Comparison of ENCODE assay signal across 33 cellular contexts in genomic region chr4:107366016-107366415, GRCh38.
"Had no signal": no experiment of that assay in that cellular context is flagged by ENCODE, and none has a peak within 500 bp of the region (broad histone marks: within the 10 kb centered on the region; RNA-seq: fewer than 3 reads in every experiment).

No MANE protein-coding gene starts in this region.

- H3K4me3 ChIP-seq: ascending aorta, cardiac muscle cell, K562, SJCRH30, SK-N-MC had no signal

- H3K9me3 Mint-ChIP-seq: activated B cell treated with CpG ODN at 0.5 μM for 24 hours; activated CD4-positive, alpha-beta memory T cell treated with anti-CD3 and anti-CD28 coated beads, Interleukin-2, amount 10 ng/mL, durations not matched to agents 7 days and 5 days; activated naive CD4-positive, alpha-beta T cell treated with anti-CD3 and anti-CD28 coated beads, Interleukin-2, amount 50 U/mL, for 24 hours; activated naive CD8-positive, alpha-beta T cell treated with anti-CD3 and anti-CD28 coated beads, Interleukin-2, amount 10 ng/mL, durations not matched to agents 7 days and 5 days; activated T-helper 17 cell treated with anti-CD3 and anti-CD28 coated beads, Interleukin-2, amount 50 U/mL, for 72 hours had no signal

- H3K36me3 ChIP-seq: ascending aorta, cardiac muscle cell, SJCRH30 had no signal

- H3K27me3 ChIP-seq: ascending aorta, cardiac muscle cell, SJCRH30 had no signal

- H3K4me3 Mint-ChIP-seq: activated B cell treated with CpG ODN at 0.5 μM for 24 hours; activated CD4-positive, alpha-beta memory T cell treated with anti-CD3 and anti-CD28 coated beads, Interleukin-2, amount 10 ng/mL, durations not matched to agents 7 days and 5 days; activated CD8-positive, alpha-beta memory T cell treated with anti-CD3 and anti-CD28 coated beads, Interleukin-2, amount 10 ng/mL, durations not matched to agents 7 days and 5 days; activated naive CD4-positive, alpha-beta T cell treated with anti-CD3 and anti-CD28 coated beads, Interleukin-2, amount 50 U/mL, for 24 hours; activated naive CD8-positive, alpha-beta T cell treated with anti-CD3 and anti-CD28 coated beads, Interleukin-2, amount 10 ng/mL, durations not matched to agents 7 days and 5 days; activated T-cell treated with anti-CD3 and anti-CD28 coated beads, Interleukin-2, amount 50 U/mL, for 72 hours; activated T-helper 17 cell treated with anti-CD3 and anti-CD28 coated beads, Interleukin-2, amount 50 U/mL, for 72 hours; central memory CD8-positive, alpha-beta T cell had no signal

- H3K36me3 Mint-ChIP-seq: activated CD8-positive, alpha-beta memory T cell treated with anti-CD3 and anti-CD28 coated beads, Interleukin-2, amount 10 ng/mL, durations not matched to agents 7 days and 5 days; activated naive CD4-positive, alpha-beta T cell treated with anti-CD3 and anti-CD28 coated beads, Interleukin-2, amount 50 U/mL, for 24 hours; activated naive CD8-positive, alpha-beta T cell treated with anti-CD3 and anti-CD28 coated beads, Interleukin-2, amount 10 ng/mL, durations not matched to agents 7 days and 5 days had no signal

- H3K4me1 ChIP-seq: ascending aorta had no signal

- DNase-seq: activated B cell treated with CpG ODN at 0.5 μM for 24 hours; activated CD4-positive, alpha-beta memory T cell treated with anti-CD3 and anti-CD28 coated beads, Interleukin-2, amount 10 ng/mL, durations not matched to agents 7 days and 5 days; activated CD4-positive, alpha-beta T cell treated with anti-CD3 and anti-CD28 coated beads for 4 hours; activated CD4-positive, alpha-beta T cell treated with anti-CD3 and anti-CD28 coated beads, Interleukin-2, amount 50 U/mL, for 1 hour; activated CD4-positive, CD25-positive, alpha-beta regulatory T cell treated with anti-CD3 and anti-CD28 coated beads, Interleukin-2, amount 50 U/mL, for 72 hours; activated CD8-positive, alpha-beta memory T cell treated with anti-CD3 and anti-CD28 coated beads for 24 hours; activated CD8-positive, alpha-beta memory T cell treated with anti-CD3 and anti-CD28 coated beads, Interleukin-2, amount 10 ng/mL, durations not matched to agents 7 days and 5 days; activated effector memory CD4-positive, alpha-beta T cell treated with anti-CD3 and anti-CD28 coated beads, Interleukin-2, amount 50 U/mL, for 16 hours; activated naive CD4-positive, alpha-beta T cell; activated naive CD8-positive, alpha-beta T cell treated with anti-CD3 and anti-CD28 coated beads, Interleukin-2, amount 10 ng/mL, durations not matched to agents 7 days and 5 days; activated T-cell treated with anti-CD3 and anti-CD28 coated beads, Interleukin-2, amount 50 U/mL, for 1 hour; activated T-cell treated with anti-CD3 and anti-CD28 coated beads, Interleukin-2, amount 50 U/mL, for 72 hours; amygdala; Karpas-422; NCI-H1048; NCI-H1436 treated with DMSO at 0.1 percent for 48 hours; NCI-H1694 treated with DMSO at 0.1 percent for 48 hours; NCI-H2029; NCI-H2171; NCI-H510A; NCI-H748 treated with DMSO at 0.1 percent for 48 hours; OCI-M1; SHP77; SJCRH30; T1000 had no signal

- H3K4me1 Mint-ChIP-seq: activated B cell treated with CpG ODN at 0.5 μM for 24 hours; activated CD4-positive, alpha-beta memory T cell treated with anti-CD3 and anti-CD28 coated beads, Interleukin-2, amount 10 ng/mL, durations not matched to agents 7 days and 5 days; activated CD8-positive, alpha-beta memory T cell treated with anti-CD3 and anti-CD28 coated beads, Interleukin-2, amount 10 ng/mL, durations not matched to agents 7 days and 5 days; activated naive CD4-positive, alpha-beta T cell treated with anti-CD3 and anti-CD28 coated beads, Interleukin-2, amount 50 U/mL, for 24 hours; activated naive CD8-positive, alpha-beta T cell treated with anti-CD3 and anti-CD28 coated beads, Interleukin-2, amount 10 ng/mL, durations not matched to agents 7 days and 5 days; activated T-helper 17 cell treated with anti-CD3 and anti-CD28 coated beads, Interleukin-2, amount 50 U/mL, for 72 hours; central memory CD8-positive, alpha-beta T cell had no signal

- H3K27ac ChIP-seq: ascending aorta, cardiac muscle cell, SJCRH30, SK-N-MC had no signal

- ATAC-seq: activated CD8-positive, alpha-beta memory T cell treated with anti-CD3 and anti-CD28 coated beads, Interleukin-2, amount 10 ng/mL, durations not matched to agents 7 days and 5 days; activated T-cell treated with anti-CD3 and anti-CD28 coated beads, Interleukin-2, amount 50 U/mL, for 72 hours; activated T-helper 17 cell treated with anti-CD3 and anti-CD28 coated beads, Interleukin-2, amount 50 U/mL, for 72 hours; K562 had no signal

- FAIRE-seq: K562, TTC549 had no signal

- H3K27ac Mint-ChIP-seq: activated B cell treated with CpG ODN at 0.5 μM for 24 hours; activated CD4-positive, alpha-beta memory T cell treated with anti-CD3 and anti-CD28 coated beads, Interleukin-2, amount 10 ng/mL, durations not matched to agents 7 days and 5 days; activated CD8-positive, alpha-beta memory T cell treated with anti-CD3 and anti-CD28 coated beads, Interleukin-2, amount 10 ng/mL, durations not matched to agents 7 days and 5 days; activated naive CD4-positive, alpha-beta T cell treated with anti-CD3 and anti-CD28 coated beads, Interleukin-2, amount 50 U/mL, for 24 hours; activated naive CD8-positive, alpha-beta T cell treated with anti-CD3 and anti-CD28 coated beads, Interleukin-2, amount 10 ng/mL, durations not matched to agents 7 days and 5 days; activated T-cell treated with anti-CD3 and anti-CD28 coated beads, Interleukin-2, amount 50 U/mL, for 72 hours; activated T-helper 17 cell treated with anti-CD3 and anti-CD28 coated beads, Interleukin-2, amount 50 U/mL, for 72 hours had no signal

- H3K9me3 ChIP-seq: ascending aorta, SJCRH30 had no signal

- H3K27me3 Mint-ChIP-seq: activated B cell treated with CpG ODN at 0.5 μM for 24 hours; activated CD4-positive, alpha-beta memory T cell treated with anti-CD3 and anti-CD28 coated beads, Interleukin-2, amount 10 ng/mL, durations not matched to agents 7 days and 5 days; activated naive CD8-positive, alpha-beta T cell treated with anti-CD3 and anti-CD28 coated beads, Interleukin-2, amount 10 ng/mL, durations not matched to agents 7 days and 5 days; central memory CD8-positive, alpha-beta T cell had no signal
